27 cellular contexts compared by ENCODE assay signal in the genomic region with DNA sequence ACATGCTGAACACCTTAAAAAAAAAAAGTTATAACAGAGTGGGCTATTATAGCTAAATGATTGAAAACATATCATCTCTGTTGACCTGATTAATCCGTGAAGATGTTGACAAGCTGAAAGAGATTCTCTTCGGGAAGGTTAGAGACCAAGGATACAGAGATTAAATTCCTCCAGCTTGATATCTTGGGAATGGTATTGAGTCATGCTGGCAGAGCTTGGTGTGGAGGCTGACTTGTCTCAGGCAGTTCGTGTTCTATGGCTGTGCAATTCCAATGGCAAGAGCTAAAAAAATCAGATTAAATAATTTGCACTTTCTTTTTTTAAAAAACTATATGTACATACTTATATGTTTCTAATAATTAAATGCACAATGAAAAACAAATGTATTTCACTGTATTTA. TPM values are rescaled to one million over a fixed set of nuclear protein-coding genes. Genes with fewer than 3 reads are reported as not detected.
"Had no signal": no experiment of that assay in that cellular context is flagged by ENCODE, and none has a peak within 500 bp of the region (broad histone marks: within the 10 kb centered on the region; RNA-seq: fewer than 3 reads in every experiment).

No MANE protein-coding gene starts in this region.

- H3K27me3 Mint-ChIP-seq: activated CD4-positive, alpha-beta T cell treated with anti-CD3 and anti-CD28 coated beads, Interleukin-2, amount 10 ng/mL, durations not matched to agents 7 days and 5 days; activated CD8-positive, alpha-beta memory T cell treated with anti-CD3 and anti-CD28 coated beads, Interleukin-2, amount 10 ng/mL, durations not matched to agents 7 days and 5 days; activated CD8-positive, alpha-beta T cell treated with anti-CD3 and anti-CD28 coated beads for 36 hours had no signal

- H3K9me3 Mint-ChIP-seq: activated CD4-positive, alpha-beta T cell treated with anti-CD3 and anti-CD28 coated beads, Interleukin-2, amount 10 ng/mL, durations not matched to agents 7 days and 5 days; activated CD8-positive, alpha-beta T cell treated with anti-CD3 and anti-CD28 coated beads for 36 hours had no signal

- H3K9me3 ChIP-seq: thyroid gland, upper lobe of right lung had no signal

- H3K4me3 Mint-ChIP-seq: activated CD4-positive, alpha-beta T cell treated with anti-CD3 and anti-CD28 coated beads, Interleukin-2, amount 10 ng/mL, durations not matched to agents 7 days and 5 days; activated CD8-positive, alpha-beta memory T cell treated with anti-CD3 and anti-CD28 coated beads, Interleukin-2, amount 10 ng/mL, durations not matched to agents 7 days and 5 days; activated CD8-positive, alpha-beta T cell treated with anti-CD3 and anti-CD28 coated beads for 36 hours; activated naive CD8-positive, alpha-beta T cell treated with anti-CD3 and anti-CD28 coated beads, Interleukin-2, amount 50 U/mL, for 24 hours; immature natural killer cell; natural killer cell had no signal

- ATAC-seq: activated CD8-positive, alpha-beta memory T cell treated with anti-CD3 and anti-CD28 coated beads, Interleukin-2, amount 10 ng/mL, durations not matched to agents 7 days and 5 days; activated CD8-positive, alpha-beta T cell treated with anti-CD3 and anti-CD28 coated beads for 36 hours; activated naive CD8-positive, alpha-beta T cell treated with anti-CD3 and anti-CD28 coated beads, Interleukin-2, amount 50 U/mL, for 24 hours; left lung; natural killer cell; upper lobe of right lung had no signal

- H3K36me3 ChIP-seq: left lung, spleen, thyroid gland, upper lobe of right lung had no signal

- H3K4me3 ChIP-seq: coronary artery, left lung, spleen, thyroid gland, upper lobe of right lung had no signal

- H3K27ac ChIP-seq: coronary artery, epithelial cell of prostate, left lung, spleen, thyroid gland, upper lobe of right lung, VCaP had no signal

- H3K27me3 ChIP-seq: left lung, spleen, thyroid gland, upper lobe of right lung had no signal

- H3K4me1 ChIP-seq: left lung, spleen, thyroid gland, upper lobe of right lung had no signal

- DNase-seq: activated CD4-positive, alpha-beta T cell treated with anti-CD3 and anti-CD28 coated beads, Interleukin-2, amount 10 ng/mL, durations not matched to agents 7 days and 5 days; activated CD4-positive, CD25-positive, alpha-beta regulatory T cell treated with anti-CD3 and anti-CD28 coated beads, Interleukin-2, amount 50 U/mL, for 72 hours; activated CD8-positive, alpha-beta memory T cell treated with anti-CD3 and anti-CD28 coated beads, Interleukin-2, amount 10 ng/mL, durations not matched to agents 7 days and 5 days; activated CD8-positive, alpha-beta T cell treated with anti-CD3 and anti-CD28 coated beads for 36 hours; activated gamma-delta T cell; activated naive CD4-positive, alpha-beta T cell treated with anti-CD3 and anti-CD28 coated beads, Interleukin-2, amount 50 U/mL, for 16 hours; activated naive CD8-positive, alpha-beta T cell treated with anti-CD3 and anti-CD28 coated beads, Interleukin-2, amount 50 U/mL, for 24 hours; activated T-cell treated with anti-CD3 and anti-CD28 coated beads for 4 hours; aorta; foreskin fibroblast; immature natural killer cell; kidney glomerular epithelial cell; left lung; mammary epithelial cell; midbrain; natural killer cell; retina; spleen; stimulated activated CD4-positive, alpha-beta T cell treated with anti-CD3 and anti-CD28 coated beads, Interleukin-4, amount 100 ng/mL, for 1 hour; stimulated activated naive CD4-positive, alpha-beta T cell; T-helper 2 cell; thyroid gland; upper lobe of right lung had no signal

- H3K27ac Mint-ChIP-seq: activated CD4-positive, alpha-beta T cell treated with anti-CD3 and anti-CD28 coated beads, Interleukin-2, amount 10 ng/mL, durations not matched to agents 7 days and 5 days; activated CD8-positive, alpha-beta memory T cell treated with anti-CD3 and anti-CD28 coated beads, Interleukin-2, amount 10 ng/mL, durations not matched to agents 7 days and 5 days; activated CD8-positive, alpha-beta T cell treated with anti-CD3 and anti-CD28 coated beads for 36 hours; activated naive CD8-positive, alpha-beta T cell treated with anti-CD3 and anti-CD28 coated beads, Interleukin-2, amount 50 U/mL, for 24 hours; immature natural killer cell; natural killer cell; progenitor cell of endocrine pancreas had no signal

- H3K36me3 Mint-ChIP-seq: activated CD8-positive, alpha-beta memory T cell treated with anti-CD3 and anti-CD28 coated beads, Interleukin-2, amount 10 ng/mL, durations not matched to agents 7 days and 5 days; immature natural killer cell; natural killer cell had no signal

- H3K4me1 Mint-ChIP-seq: activated CD4-positive, alpha-beta T cell treated with anti-CD3 and anti-CD28 coated beads, Interleukin-2, amount 10 ng/mL, durations not matched to agents 7 days and 5 days; activated CD8-positive, alpha-beta memory T cell treated with anti-CD3 and anti-CD28 coated beads, Interleukin-2, amount 10 ng/mL, durations not matched to agents 7 days and 5 days; activated naive CD8-positive, alpha-beta T cell treated with anti-CD3 and anti-CD28 coated beads, Interleukin-2, amount 50 U/mL, for 24 hours; immature natural killer cell; natural killer cell had no signal

RNA-seq across cellular contexts. Expression of a gene that starts 24.9 kb away (rescaled TPM):
- total RNA-seq: activated CD4-positive, alpha-beta T cell treated with anti-CD3 and anti-CD28 coated beads, Interleukin-2, amount 10 ng/mL, durations not matched to agents 7 days and 5 days; activated CD8-positive, alpha-beta T cell treated with anti-CD3 and anti-CD28 coated beads for 36 hours; natural killer cell had no signal
- polyA plus RNA-seq: immature natural killer cell had no signal
